In genomic region chr1:93566227-93566626, GRCh38 we compare ENCODE assay signal across 16 cellular contexts.
DNase-seq lines count a peak whose midpoint lies in the region; ATAC-seq, FAIRE-seq and TF ChIP-seq lines count a peak whose summit lies in the region.
"Had no signal": no experiment of that assay in that cellular context is flagged by ENCODE, and none has a peak within 500 bp of the region (broad histone marks: within the 10 kb centered on the region; RNA-seq: fewer than 3 reads in every experiment).

No MANE protein-coding gene starts in this region.

- intact Hi-C loops in endothelial cell of umbilical vein (cut with micrococcal nuclease) (loop anchor here (1.0 to 5.0 kb wide), 5 partner anchors 43 to 264 kb away; no protein-coding TSS in a partner anchor), lower lobe of right lung (cut with DNase I) (no loop called here)

- H3K9me3 ChIP-seq in endothelial cell of umbilical vein (replicated peaks; ENCODE audit: control insufficient read depth, insufficient read depth, low read length) = no peaks in the 10 kb centered on the region
- no peaks in the 10 kb centered on the region for H3K9me3 ChIP-seq in lower lobe of right lung
- no peaks in the 10 kb centered on the region for H3K9me3 ChIP-seq in suprapubic skin
- H3K9me3 ChIP-seq: pancreas had no signal

- dilution Hi-C loops in endothelial cell of umbilical vein (cut with MboI; ENCODE audit: extremely low pct_ligation_motif_present, low sequenced_read_pairs) = no loop called here

- H2AFZ ChIP-seq in endothelial cell of umbilical vein (ENCODE audit: low read depth, low read length) = no peak overlapping the region

- peak overlapping the region; percentile 46 for H3K27ac ChIP-seq in endothelial cell of umbilical vein (ENCODE audit: insufficient read depth, low read depth, low read length)
- peak overlapping the region; percentile 63 for H3K27ac ChIP-seq in lower lobe of right lung
- peak overlapping the region; percentile 47 for H3K27ac ChIP-seq in suprapubic skin
- H3K27ac ChIP-seq: VCaP had no signal

- TF ChIP-seq CTCF in NB4 (IDR thresholded peaks at IDR 0.05; ENCODE audit: low read depth, low read length) (no peak), endothelial cell of umbilical vein (IDR thresholded peaks at IDR 0.05; ENCODE audit: extremely low read depth in 1 of 2, insufficient read depth in 1 of 2, low read depth in 1 of 2, low read length in 2 of 2) (no peak), lower lobe of right lung (IDR thresholded peaks at IDR 0.05) (no peak), suprapubic skin (IDR thresholded peaks at IDR 0.05) (no peak)

- TF ChIP-seq POLR2A in NB4 (IDR thresholded peaks at IDR 0.05; ENCODE audit: extremely low read depth, insufficient read length) (no peak), endothelial cell of umbilical vein (IDR thresholded peaks at IDR 0.05; ENCODE audit: low read depth, low read length) (no peak), suprapubic skin (IDR thresholded peaks at IDR 0.05) (no peak)

- no TSS peak for BruUV-seq in endothelial cell of umbilical vein (replicated peaks; lab: Mats Ljungman, UMichigan)

- no peak for TF ChIP-seq EP300 in suprapubic skin (IDR thresholded peaks at IDR 0.05)

- H3K4me3 Mint-ChIP-seq in stimulated activated naive B cell treated with anti-CD40 and anti-IgM and Interleukin-4, amounts not matched to agents 10 μg/mL and 1 μg/mL and 100 μg/mL, for 72 hours = no peak overlapping the region
- H3K4me3 Mint-ChIP-seq: B cell had no signal

- H3K4me3 ChIP-seq in NB4 (ENCODE audit: low read depth, low read length) (no peak overlapping the region), endothelial cell of umbilical vein (replicated peaks in 1 of 3; ENCODE audit: insufficient read depth in 1 of 3, low read depth in 1 of 3, low read length in 3 of 3) (no peak overlapping the region), lower lobe of right lung (no peak overlapping the region), suprapubic skin (no peak overlapping the region)
- H3K4me3 ChIP-seq: pancreas had no signal

- H3K36me3 ChIP-seq in endothelial cell of umbilical vein (ENCODE audit: control insufficient read depth in 2 of 2, extremely low read depth in 1 of 2, insufficient read depth in 2 of 2, low read length in 2 of 2) = peaks cover 16 to 22% of the 10 kb centered on the region in 2 experiments
- peaks cover 88% of the 10 kb centered on the region for H3K36me3 ChIP-seq in lower lobe of right lung
- peaks cover 64% of the 10 kb centered on the region for H3K36me3 ChIP-seq in suprapubic skin

- no peaks in the 10 kb centered on the region for H3K27me3 ChIP-seq in endothelial cell of umbilical vein (ENCODE audit: control insufficient read depth in 2 of 2, insufficient read depth in 2 of 2, low read length in 2 of 2)
- H3K27me3 ChIP-seq in lower lobe of right lung (ENCODE audit: low read depth) = no peaks in the 10 kb centered on the region
- no peaks in the 10 kb centered on the region for H3K27me3 ChIP-seq in suprapubic skin
- H3K27me3 ChIP-seq: pancreas had no signal

- H3K4me1 ChIP-seq in endothelial cell of umbilical vein (ENCODE audit: control insufficient read depth, extremely low read depth, insufficient read depth, low read length) = peaks cover 20% of the 10 kb centered on the region
- peaks cover 14% of the 10 kb centered on the region for H3K4me1 ChIP-seq in lower lobe of right lung
- no peaks in the 10 kb centered on the region for H3K4me1 ChIP-seq in suprapubic skin
- H3K4me1 ChIP-seq: pancreas had no signal

- no peaks in the 10 kb centered on the region for H3K27me3 Mint-ChIP-seq in stimulated activated naive B cell treated with anti-CD40 and anti-IgM and Interleukin-4, amounts not matched to agents 10 μg/mL and 1 μg/mL and 100 μg/mL, for 72 hours
- H3K27me3 Mint-ChIP-seq: B cell had no signal

- DNase-seq in NB4 (ENCODE audit: low read depth) (peak; percentile 21), endothelial cell of umbilical vein (ENCODE audit: low read depth, low spot score) (peak; percentile 67), lower lobe of right lung (no peak), suprapubic skin (ENCODE audit: low spot score in 2 of 2) (no peak), DMS79 treated with DMSO at 0.1 percent for 48 hours (lab: John Stamatoyannopoulos, UW) (no peak), LoVo (ENCODE audit: low spot score) (no peak), NCI-H1105 (lab: John Stamatoyannopoulos, UW) (no peak)
- no peak for DNase-seq in stimulated activated naive B cell treated with anti-CD40 and anti-IgM and Interleukin-4, amounts not matched to agents 10 μg/mL and 1 μg/mL and 100 μg/mL, for 72 hours
- DNase-seq: activated CD8-positive, alpha-beta memory T cell treated with anti-CD3 and anti-CD28 coated beads for 24 hours; activated effector memory CD4-positive, alpha-beta T cell treated with Interleukin-2 at 50 U/mL for 16 hours; DMS153; NCI-H2029; NCI-H524 treated with DMSO at 0.1 percent for 48 hours; pancreas had no signal

- no peak for FAIRE-seq in endothelial cell of umbilical vein (lab: Jason Lieb, UNC)
- FAIRE-seq: pancreas had no signal

- no peaks in the 10 kb centered on the region for H3K9me3 Mint-ChIP-seq in stimulated activated naive B cell treated with anti-CD40 and anti-IgM and Interleukin-4, amounts not matched to agents 10 μg/mL and 1 μg/mL and 100 μg/mL, for 72 hours

- WGBS in suprapubic skin = 70% methylated on average over 10 of the region's 10 CpGs

- no peaks in the 10 kb centered on the region for H4K20me1 ChIP-seq in endothelial cell of umbilical vein (replicated peaks; ENCODE audit: control insufficient read depth, extremely low read depth, insufficient read depth, low read length)

- H3K9me1 ChIP-seq in endothelial cell of umbilical vein (replicated peaks; ENCODE audit: control insufficient read depth, extremely low read depth, insufficient read depth, low read length) = no peaks in the 10 kb centered on the region

- peaks cover 8% of the 10 kb centered on the region for H3K79me2 ChIP-seq in endothelial cell of umbilical vein (ENCODE audit: control insufficient read depth, insufficient read depth, low read length)

- peak; percentile 36 to 40 for ATAC-seq in lower lobe of right lung
- ATAC-seq in stimulated activated naive B cell treated with anti-CD40 and anti-IgM and Interleukin-4, amounts not matched to agents 10 μg/mL and 1 μg/mL and 100 μg/mL, for 72 hours (replicated peaks) = no peak

- CTCF ChIA-PET in endothelial cell of umbilical vein (lab: Charles Lee) = no interaction called here

- peaks cover 0 to 2% of the 10 kb centered on the region in 2 donors for H3K4me1 Mint-ChIP-seq in stimulated activated naive B cell treated with anti-CD40 and anti-IgM and Interleukin-4, amounts not matched to agents 10 μg/mL and 1 μg/mL and 100 μg/mL, for 72 hours
- H3K4me1 Mint-ChIP-seq: B cell had no signal

- POLR2A ChIA-PET in endothelial cell of umbilical vein (lab: Charles Lee) = interaction anchor here (1.6 kb wide), 1 partner anchor 59 kb away, joined by 3 read pairs; no protein-coding TSS in a partner anchor

- H3K36me3 Mint-ChIP-seq in stimulated activated naive B cell treated with anti-CD40 and anti-IgM and Interleukin-4, amounts not matched to agents 10 μg/mL and 1 μg/mL and 100 μg/mL, for 72 hours = peaks cover 56 to 83% of the 10 kb centered on the region in 2 donors

- no peak overlapping the region for H3K27ac Mint-ChIP-seq in stimulated activated naive B cell treated with anti-CD40 and anti-IgM and Interleukin-4, amounts not matched to agents 10 μg/mL and 1 μg/mL and 100 μg/mL, for 72 hours
- H3K27ac Mint-ChIP-seq: B cell had no signal

- no peak overlapping the region for H3K9ac ChIP-seq in endothelial cell of umbilical vein (replicated peaks; ENCODE audit: extremely low read depth, insufficient read depth, low read length)

- no peak overlapping the region for H3K4me2 ChIP-seq in endothelial cell of umbilical vein (ENCODE audit: insufficient read depth, low read length)

TF ChIP-seq in endothelial cell of umbilical vein, 7 proteins besides CTCF, POLR2A, EP300 and RAD21:
- TF ChIP-seq MYC (IDR thresholded peaks at IDR 0.05; ENCODE audit: low read depth, low read length) = no peak

Comparison
In these comparisons a context has a peak if more than half of its experiments do, and no peak if none do; other contexts are left out.
1. DNase-seq: peak in NB4 (single experiment) and endothelial cell of umbilical vein (single experiment); none in lower lobe of right lung (single experiment), suprapubic skin (0 of 2), DMS79 treated with DMSO at 0.1 percent for 48 hours (single experiment), stimulated activated naive B cell treated with anti-CD40 and anti-IgM and Interleukin-4, amounts not matched to agents 10 μg/mL and 1 μg/mL and 100 μg/mL, for 72 hours (single experiment), LoVo (single experiment) and NCI-H1105 (single experiment).
2. ATAC-seq: peak in lower lobe of right lung (2 of 2); none in stimulated activated naive B cell treated with anti-CD40 and anti-IgM and Interleukin-4, amounts not matched to agents 10 μg/mL and 1 μg/mL and 100 μg/mL, for 72 hours (0 of 2).
3. Peak in every context shown above with its lines, with median percentiles within 50 percentile points of each other: H3K27ac ChIP-seq.